In the genomic region with DNA sequence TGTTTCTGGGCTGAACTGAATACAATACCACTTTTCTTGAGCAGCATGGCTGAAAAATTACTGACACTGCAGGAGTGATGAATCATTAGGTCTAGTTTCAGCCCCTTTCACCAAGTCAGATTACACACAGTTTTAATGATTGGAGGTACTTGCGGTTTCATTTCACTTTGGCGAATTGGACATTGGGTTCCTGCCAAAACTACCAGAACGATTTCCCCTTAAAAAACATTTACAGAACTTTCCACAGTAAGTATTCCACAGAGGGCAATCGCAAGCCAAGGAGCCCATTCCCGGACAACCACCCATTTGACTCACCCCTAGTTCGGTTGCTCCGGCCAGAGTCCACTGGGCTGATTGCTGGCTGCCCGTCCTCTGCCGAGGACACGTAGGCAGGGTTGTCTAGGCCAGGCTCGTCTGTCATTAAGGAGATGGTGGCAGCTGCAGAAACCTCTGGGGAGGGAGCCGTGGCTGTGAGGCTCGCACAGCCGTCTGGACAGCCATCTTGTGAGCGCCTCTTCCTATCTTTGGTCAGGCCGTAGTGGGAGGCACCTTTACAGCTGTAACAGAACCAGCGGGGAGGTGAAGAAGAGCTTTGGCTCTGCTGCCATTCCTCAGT, we compare ENCODE assay signal across 1 cellular context.
TF ChIP-seq lines count a peak whose summit lies in the region.

No MANE protein-coding gene starts in this region.

TF ChIP-seq in HepG2, 621 proteins besides CTCF, POLR2A, EP300 and RAD21 (continued from another document and continues in another):
- TF ChIP-seq BORCS8-MEF2B (CRISPR knock-in tag; IDR thresholded peaks at IDR 0.05) (no peak), ZSCAN12 (CRISPR knock-in tag; IDR thresholded peaks at IDR 0.05) (no peak), FLYWCH1 (CRISPR knock-in tag; IDR thresholded peaks at IDR 0.05) (no peak), ZNF549 (CRISPR knock-in tag; IDR thresholded peaks at IDR 0.05) (no peak), TAF1 (CRISPR knock-in tag; IDR thresholded peaks at IDR 0.05) (peak; percentile 54; the same call in 1 of the 2 replicates), ZNF788 (CRISPR knock-in tag; IDR thresholded peaks at IDR 0.05; ENCODE audit: borderline replicate concordance) (peak; percentile 48; the same call in 1 of the 2 replicates), MXD4 (CRISPR knock-in tag; IDR thresholded peaks at IDR 0.05) (no peak), KLF12 (CRISPR knock-in tag; IDR thresholded peaks at IDR 0.05; ENCODE audit: borderline replicate concordance) (0 out of 2 replicates have a peak, but pooled peaks have one; percentile 54), ZFX (CRISPR knock-in tag; IDR thresholded peaks at IDR 0.05; ENCODE audit: low read depth) (peak; percentile 69), NFE2L2 (IDR thresholded peaks at IDR 0.05; ENCODE audit: low read length) (no peak), MZF1 (CRISPR knock-in tag; IDR thresholded peaks at IDR 0.05; ENCODE audit: borderline replicate concordance) (no peak), ZMYM4 (CRISPR knock-in tag; IDR thresholded peaks at IDR 0.05) (peak; percentile 37; the same call in 1 of the 2 replicates), ZNF230 (CRISPR knock-in tag; IDR thresholded peaks at IDR 0.05) (no peak), AKAP8 (CRISPR knock-in tag; IDR thresholded peaks at IDR 0.05) (no peak), SMAD1 (CRISPR knock-in tag; IDR thresholded peaks at IDR 0.05; ENCODE audit: borderline replicate concordance, low read depth) (no peak), PAX8 (CRISPR knock-in tag; IDR thresholded peaks at IDR 0.05; ENCODE audit: borderline replicate concordance) (0 out of 2 replicates have a peak, but pooled peaks have one; percentile 28), STAG1 (CRISPR knock-in tag; IDR thresholded peaks at IDR 0.05) (peak; percentile 7; the same call in 1 of the 2 replicates), ZNF670 (CRISPR knock-in tag; IDR thresholded peaks at IDR 0.05; ENCODE audit: borderline replicate concordance) (no peak), HDAC6 (IDR thresholded peaks at IDR 0.05; ENCODE audit: low read depth, low read length) (no peak), ZNF160 (CRISPR knock-in tag; IDR thresholded peaks at IDR 0.05) (peak; percentile 54; the same call in 1 of the 2 replicates), JUN (CRISPR knock-in tag; IDR thresholded peaks at IDR 0.05) (no peak), ZNF781 (CRISPR knock-in tag; IDR thresholded peaks at IDR 0.05; ENCODE audit: borderline replicate concordance, not compliant biosample characterization) (peak; percentile 40), ZNF335 (CRISPR knock-in tag; IDR thresholded peaks at IDR 0.05) (no peak), TBP (CRISPR knock-in tag; IDR thresholded peaks at IDR 0.05) (no peak), NCOA2 (CRISPR knock-in tag; IDR thresholded peaks at IDR 0.05) (peak; percentile 32; the same call in 1 of the 2 replicates), WIZ (CRISPR knock-in tag; IDR thresholded peaks at IDR 0.05) (peak; percentile 27; the same call in 1 of the 2 replicates), ZNF30 (CRISPR knock-in tag; IDR thresholded peaks at IDR 0.05) (no peak), ATRX (CRISPR knock-in tag; IDR thresholded peaks at IDR 0.05; ENCODE audit: borderline replicate concordance) (no peak), ZSCAN9 (CRISPR knock-in tag; IDR thresholded peaks at IDR 0.05; ENCODE audit: borderline replicate concordance) (no peak), GATA4 (IDR thresholded peaks at IDR 0.05; ENCODE audit: borderline replicate concordance, low read depth) (no peak), SETDB1 (CRISPR knock-in tag; IDR thresholded peaks at IDR 0.05; ENCODE audit: borderline replicate concordance) (no peak)
- TF ChIP-seq, protein P1, sequence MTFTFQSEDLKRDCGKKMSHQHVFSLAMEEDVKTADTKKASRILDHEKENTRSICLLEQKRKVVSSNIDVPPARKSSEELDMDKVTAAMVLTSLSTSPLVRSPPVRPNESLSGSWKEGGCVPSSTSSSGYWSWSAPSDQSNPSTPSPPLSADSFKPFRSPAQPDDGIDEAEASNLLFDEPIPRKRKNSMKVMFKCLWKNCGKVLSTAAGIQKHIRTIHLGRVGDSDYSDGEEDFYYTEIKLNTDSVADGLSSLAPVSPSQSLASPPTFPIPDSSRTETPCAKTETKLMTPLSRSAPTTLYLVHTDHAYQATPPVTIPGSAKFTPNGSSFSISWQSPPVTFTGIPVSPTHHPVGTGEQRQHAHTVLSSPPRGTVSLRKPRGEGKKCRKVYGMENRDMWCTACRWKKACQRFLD (CRISPR knock-in tag; IDR thresholded peaks at IDR 0.05; ENCODE audit: borderline replicate concordance): no peak
- TF ChIP-seq, protein P2, sequence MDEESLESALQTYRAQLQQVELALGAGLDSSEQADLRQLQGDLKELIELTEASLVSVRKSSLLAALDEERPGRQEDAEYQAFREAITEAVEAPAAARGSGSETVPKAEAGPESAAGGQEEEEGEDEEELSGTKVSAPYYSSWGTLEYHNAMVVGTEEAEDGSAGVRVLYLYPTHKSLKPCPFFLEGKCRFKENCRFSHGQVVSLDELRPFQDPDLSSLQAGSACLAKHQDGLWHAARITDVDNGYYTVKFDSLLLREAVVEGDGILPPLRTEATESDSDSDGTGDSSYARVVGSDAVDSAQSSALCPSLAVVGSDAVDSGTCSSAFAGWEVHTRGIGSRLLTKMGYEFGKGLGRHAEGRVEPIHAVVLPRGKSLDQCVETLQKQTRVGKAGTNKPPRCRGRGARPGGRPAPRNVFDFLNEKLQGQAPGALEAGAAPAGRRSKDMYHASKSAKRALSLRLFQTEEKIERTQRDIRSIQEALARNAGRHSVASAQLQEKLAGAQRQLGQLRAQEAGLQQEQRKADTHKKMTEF (CRISPR knock-in tag; IDR thresholded peaks at IDR 0.05): 0 out of 2 replicates have a peak, but pooled peaks have one; percentile 9
- TF ChIP-seq, protein P3, sequence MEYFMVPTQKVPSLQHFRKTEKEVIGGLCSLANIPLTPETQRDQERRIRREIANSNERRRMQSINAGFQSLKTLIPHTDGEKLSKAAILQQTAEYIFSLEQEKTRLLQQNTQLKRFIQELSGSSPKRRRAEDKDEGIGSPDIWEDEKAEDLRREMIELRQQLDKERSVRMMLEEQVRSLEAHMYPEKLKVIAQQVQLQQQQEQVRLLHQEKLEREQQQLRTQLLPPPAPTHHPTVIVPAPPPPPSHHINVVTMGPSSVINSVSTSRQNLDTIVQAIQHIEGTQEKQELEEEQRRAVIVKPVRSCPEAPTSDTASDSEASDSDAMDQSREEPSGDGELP (IDR thresholded peaks at IDR 0.05; ENCODE audit: borderline replicate concordance, low read depth): peak; percentile 15; the same call in 1 of the 2 replicates
- TF ChIP-seq, protein P4, sequence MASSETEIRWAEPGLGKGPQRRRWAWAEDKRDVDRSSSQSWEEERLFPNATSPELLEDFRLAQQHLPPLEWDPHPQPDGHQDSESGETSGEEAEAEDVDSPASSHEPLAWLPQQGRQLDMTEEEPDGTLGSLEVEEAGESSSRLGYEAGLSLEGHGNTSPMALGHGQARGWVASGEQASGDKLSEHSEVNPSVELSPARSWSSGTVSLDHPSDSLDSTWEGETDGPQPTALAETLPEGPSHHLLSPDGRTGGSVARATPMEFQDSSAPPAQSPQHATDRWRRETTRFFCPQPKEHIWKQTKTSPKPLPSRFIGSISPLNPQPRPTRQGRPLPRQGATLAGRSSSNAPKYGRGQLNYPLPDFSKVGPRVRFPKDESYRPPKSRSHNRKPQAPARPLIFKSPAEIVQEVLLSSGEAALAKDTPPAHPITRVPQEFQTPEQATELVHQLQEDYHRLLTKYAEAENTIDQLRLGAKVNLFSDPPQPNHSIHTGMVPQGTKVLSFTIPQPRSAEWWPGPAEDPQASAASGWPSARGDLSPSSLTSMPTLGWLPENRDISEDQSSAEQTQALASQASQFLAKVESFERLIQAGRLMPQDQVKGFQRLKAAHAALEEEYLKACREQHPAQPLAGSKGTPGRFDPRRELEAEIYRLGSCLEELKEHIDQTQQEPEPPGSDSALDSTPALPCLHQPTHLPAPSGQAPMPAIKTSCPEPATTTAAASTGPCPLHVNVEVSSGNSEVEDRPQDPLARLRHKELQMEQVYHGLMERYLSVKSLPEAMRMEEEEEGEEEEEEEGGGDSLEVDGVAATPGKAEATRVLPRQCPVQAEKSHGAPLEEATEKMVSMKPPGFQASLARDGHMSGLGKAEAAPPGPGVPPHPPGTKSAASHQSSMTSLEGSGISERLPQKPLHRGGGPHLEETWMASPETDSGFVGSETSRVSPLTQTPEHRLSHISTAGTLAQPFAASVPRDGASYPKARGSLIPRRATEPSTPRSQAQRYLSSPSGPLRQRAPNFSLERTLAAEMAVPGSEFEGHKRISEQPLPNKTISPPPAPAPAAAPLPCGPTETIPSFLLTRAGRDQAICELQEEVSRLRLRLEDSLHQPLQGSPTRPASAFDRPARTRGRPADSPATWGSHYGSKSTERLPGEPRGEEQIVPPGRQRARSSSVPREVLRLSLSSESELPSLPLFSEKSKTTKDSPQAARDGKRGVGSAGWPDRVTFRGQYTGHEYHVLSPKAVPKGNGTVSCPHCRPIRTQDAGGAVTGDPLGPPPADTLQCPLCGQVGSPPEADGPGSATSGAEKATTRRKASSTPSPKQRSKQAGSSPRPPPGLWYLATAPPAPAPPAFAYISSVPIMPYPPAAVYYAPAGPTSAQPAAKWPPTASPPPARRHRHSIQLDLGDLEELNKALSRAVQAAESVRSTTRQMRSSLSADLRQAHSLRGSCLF (CRISPR knock-in tag; IDR thresholded peaks at IDR 0.05; ENCODE audit: borderline replicate concordance): no peak
- TF ChIP-seq, protein P5, sequence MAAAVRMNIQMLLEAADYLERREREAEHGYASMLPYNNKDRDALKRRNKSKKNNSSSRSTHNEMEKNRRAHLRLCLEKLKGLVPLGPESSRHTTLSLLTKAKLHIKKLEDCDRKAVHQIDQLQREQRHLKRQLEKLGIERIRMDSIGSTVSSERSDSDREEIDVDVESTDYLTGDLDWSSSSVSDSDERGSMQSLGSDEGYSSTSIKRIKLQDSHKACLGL (CRISPR knock-in tag; IDR thresholded peaks at IDR 0.05): no peak
- TF ChIP-seq, protein P6, sequence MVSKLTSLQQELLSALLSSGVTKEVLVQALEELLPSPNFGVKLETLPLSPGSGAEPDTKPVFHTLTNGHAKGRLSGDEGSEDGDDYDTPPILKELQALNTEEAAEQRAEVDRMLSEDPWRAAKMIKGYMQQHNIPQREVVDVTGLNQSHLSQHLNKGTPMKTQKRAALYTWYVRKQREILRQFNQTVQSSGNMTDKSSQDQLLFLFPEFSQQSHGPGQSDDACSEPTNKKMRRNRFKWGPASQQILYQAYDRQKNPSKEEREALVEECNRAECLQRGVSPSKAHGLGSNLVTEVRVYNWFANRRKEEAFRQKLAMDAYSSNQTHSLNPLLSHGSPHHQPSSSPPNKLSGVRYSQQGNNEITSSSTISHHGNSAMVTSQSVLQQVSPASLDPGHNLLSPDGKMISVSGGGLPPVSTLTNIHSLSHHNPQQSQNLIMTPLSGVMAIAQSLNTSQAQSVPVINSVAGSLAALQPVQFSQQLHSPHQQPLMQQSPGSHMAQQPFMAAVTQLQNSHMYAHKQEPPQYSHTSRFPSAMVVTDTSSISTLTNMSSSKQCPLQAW (CRISPR knock-in tag; IDR thresholded peaks at IDR 0.05): peak; percentile 29; the same call in 1 of the 2 replicates
- TF ChIP-seq, protein P7, sequence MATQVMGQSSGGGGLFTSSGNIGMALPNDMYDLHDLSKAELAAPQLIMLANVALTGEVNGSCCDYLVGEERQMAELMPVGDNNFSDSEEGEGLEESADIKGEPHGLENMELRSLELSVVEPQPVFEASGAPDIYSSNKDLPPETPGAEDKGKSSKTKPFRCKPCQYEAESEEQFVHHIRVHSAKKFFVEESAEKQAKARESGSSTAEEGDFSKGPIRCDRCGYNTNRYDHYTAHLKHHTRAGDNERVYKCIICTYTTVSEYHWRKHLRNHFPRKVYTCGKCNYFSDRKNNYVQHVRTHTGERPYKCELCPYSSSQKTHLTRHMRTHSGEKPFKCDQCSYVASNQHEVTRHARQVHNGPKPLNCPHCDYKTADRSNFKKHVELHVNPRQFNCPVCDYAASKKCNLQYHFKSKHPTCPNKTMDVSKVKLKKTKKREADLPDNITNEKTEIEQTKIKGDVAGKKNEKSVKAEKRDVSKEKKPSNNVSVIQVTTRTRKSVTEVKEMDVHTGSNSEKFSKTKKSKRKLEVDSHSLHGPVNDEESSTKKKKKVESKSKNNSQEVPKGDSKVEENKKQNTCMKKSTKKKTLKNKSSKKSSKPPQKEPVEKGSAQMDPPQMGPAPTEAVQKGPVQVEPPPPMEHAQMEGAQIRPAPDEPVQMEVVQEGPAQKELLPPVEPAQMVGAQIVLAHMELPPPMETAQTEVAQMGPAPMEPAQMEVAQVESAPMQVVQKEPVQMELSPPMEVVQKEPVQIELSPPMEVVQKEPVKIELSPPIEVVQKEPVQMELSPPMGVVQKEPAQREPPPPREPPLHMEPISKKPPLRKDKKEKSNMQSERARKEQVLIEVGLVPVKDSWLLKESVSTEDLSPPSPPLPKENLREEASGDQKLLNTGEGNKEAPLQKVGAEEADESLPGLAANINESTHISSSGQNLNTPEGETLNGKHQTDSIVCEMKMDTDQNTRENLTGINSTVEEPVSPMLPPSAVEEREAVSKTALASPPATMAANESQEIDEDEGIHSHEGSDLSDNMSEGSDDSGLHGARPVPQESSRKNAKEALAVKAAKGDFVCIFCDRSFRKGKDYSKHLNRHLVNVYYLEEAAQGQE (IDR thresholded peaks at IDR 0.05; ENCODE audit: borderline replicate concordance in 1 of 2, low read depth in 1 of 2, low read length in 2 of 2): no peak
- TF ChIP-seq, protein P8, sequence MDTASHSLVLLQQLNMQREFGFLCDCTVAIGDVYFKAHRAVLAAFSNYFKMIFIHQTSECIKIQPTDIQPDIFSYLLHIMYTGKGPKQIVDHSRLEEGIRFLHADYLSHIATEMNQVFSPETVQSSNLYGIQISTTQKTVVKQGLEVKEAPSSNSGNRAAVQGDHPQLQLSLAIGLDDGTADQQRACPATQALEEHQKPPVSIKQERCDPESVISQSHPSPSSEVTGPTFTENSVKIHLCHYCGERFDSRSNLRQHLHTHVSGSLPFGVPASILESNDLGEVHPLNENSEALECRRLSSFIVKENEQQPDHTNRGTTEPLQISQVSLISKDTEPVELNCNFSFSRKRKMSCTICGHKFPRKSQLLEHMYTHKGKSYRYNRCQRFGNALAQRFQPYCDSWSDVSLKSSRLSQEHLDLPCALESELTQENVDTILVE (CRISPR knock-in tag; IDR thresholded peaks at IDR 0.05): no peak
- TF ChIP-seq, protein P9, sequence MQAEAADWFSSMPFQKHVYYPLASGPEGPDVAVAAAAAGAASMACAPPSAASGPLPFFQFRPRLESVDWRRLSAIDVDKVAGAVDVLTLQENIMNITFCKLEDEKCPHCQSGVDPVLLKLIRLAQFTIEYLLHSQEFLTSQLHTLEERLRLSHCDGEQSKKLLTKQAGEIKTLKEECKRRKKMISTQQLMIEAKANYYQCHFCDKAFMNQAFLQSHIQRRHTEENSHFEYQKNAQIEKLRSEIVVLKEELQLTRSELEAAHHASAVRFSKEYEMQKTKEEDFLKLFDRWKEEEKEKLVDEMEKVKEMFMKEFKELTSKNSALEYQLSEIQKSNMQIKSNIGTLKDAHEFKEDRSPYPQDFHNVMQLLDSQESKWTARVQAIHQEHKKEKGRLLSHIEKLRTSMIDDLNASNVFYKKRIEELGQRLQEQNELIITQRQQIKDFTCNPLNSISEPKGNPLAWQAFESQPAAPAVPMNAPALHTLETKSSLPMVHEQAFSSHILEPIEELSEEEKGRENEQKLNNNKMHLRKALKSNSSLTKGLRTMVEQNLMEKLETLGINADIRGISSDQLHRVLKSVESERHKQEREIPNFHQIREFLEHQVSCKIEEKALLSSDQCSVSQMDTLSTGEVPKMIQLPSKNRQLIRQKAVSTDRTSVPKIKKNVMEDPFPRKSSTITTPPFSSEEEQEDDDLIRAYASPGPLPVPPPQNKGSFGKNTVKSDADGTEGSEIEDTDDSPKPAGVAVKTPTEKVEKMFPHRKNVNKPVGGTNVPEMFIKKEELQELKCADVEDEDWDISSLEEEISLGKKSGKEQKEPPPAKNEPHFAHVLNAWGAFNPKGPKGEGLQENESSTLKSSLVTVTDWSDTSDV (CRISPR knock-in tag; IDR thresholded peaks at IDR 0.05): no peak
- TF ChIP-seq, protein P10, sequence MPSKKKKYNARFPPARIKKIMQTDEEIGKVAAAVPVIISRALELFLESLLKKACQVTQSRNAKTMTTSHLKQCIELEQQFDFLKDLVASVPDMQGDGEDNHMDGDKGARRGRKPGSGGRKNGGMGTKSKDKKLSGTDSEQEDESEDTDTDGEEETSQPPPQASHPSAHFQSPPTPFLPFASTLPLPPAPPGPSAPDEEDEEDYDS (CRISPR knock-in tag; IDR thresholded peaks at IDR 0.05): no peak
